8 cellular contexts compared by ENCODE assay signal in genomic region chr1:117512728-117513321, GRCh38.
DNase-seq lines count a peak whose midpoint lies in the region; ATAC-seq and TF ChIP-seq lines count a peak whose summit lies in the region.

No MANE protein-coding gene starts in this region.

- H3K27me3 ChIP-seq in Panc1 (ENCODE audit: control insufficient read depth, insufficient read depth, low read length) (no peaks in the 10 kb centered on the region), psoas muscle (ENCODE audit: insufficient read depth in 3 of 3, low read length in 2 of 3) (no peaks in the 10 kb centered on the region)

- peak; percentile 55 for ATAC-seq in activated CD8-positive, alpha-beta memory T cell treated with anti-CD3 and anti-CD28 coated beads, Interleukin-2, amount 10 ng/mL, durations not matched to agents 7 days and 5 days
- no peak for ATAC-seq in Panc1
- peak; percentile 39 for ATAC-seq in esophagus mucosa
- ATAC-seq in psoas muscle: peak in 2 of 4 donors; percentile 28 to 50
- ATAC-seq in GM19328 (IDR thresholded peaks at IDR 0.05; ENCODE audit: unreplicated experiment): no peak

- H3K4me1 ChIP-seq in Panc1 (ENCODE audit: control insufficient read depth, insufficient read depth, low read length): no peaks in the 10 kb centered on the region
- H3K4me1 ChIP-seq in psoas muscle: no peaks in the 10 kb centered on the region

- POLR2A ChIA-PET in Panc1 (lab: Charles Lee): no interaction called here

- CTCF ChIA-PET in activated CD8-positive, alpha-beta memory T cell treated with anti-CD3 and anti-CD28 coated beads, Interleukin-2, amount 10 ng/mL, durations not matched to agents 7 days and 5 days (lab: Charles Lee): interaction anchor here (0.8 to 4.4 kb wide), 9 partner anchors 10 to 383 kb away, joined by 3 to 78 read pairs (median 4); no protein-coding TSS in a partner anchor
- CTCF ChIA-PET in Panc1 (lab: Charles Lee): interaction anchor here (0.7 to 1.0 kb wide), 8 partner anchors 14 to 383 kb away, joined by 3 to 5 read pairs (median 4); no protein-coding TSS in a partner anchor

- H3K9me3 ChIP-seq in Panc1 (ENCODE audit: control insufficient read depth, insufficient read depth, low read depth, low read length) (no peaks in the 10 kb centered on the region), psoas muscle (no peaks in the 10 kb centered on the region)

- DNase-seq in activated CD8-positive, alpha-beta memory T cell treated with anti-CD3 and anti-CD28 coated beads, Interleukin-2, amount 10 ng/mL, durations not matched to agents 7 days and 5 days: no peak
- DNase-seq in activated CD8-positive, alpha-beta memory T cell treated with anti-CD3 and anti-CD28 coated beads, Interleukin-2, amount 50 U/mL, for 4 hours: no peak
- no peak for DNase-seq in Panc1 (ENCODE audit: low read depth, low spot score)
- no peak for DNase-seq in psoas muscle
- no peak for DNase-seq in SK-N-DZ (ENCODE audit: low spot score)
- DNase-seq in activated effector memory CD4-positive, alpha-beta T cell treated with anti-CD3 and anti-CD28 coated beads, Interleukin-2, amount 50 U/mL, for 16 hours: no peak

- H3K27ac ChIP-seq in Panc1 (ENCODE audit: low read length): no peak overlapping the region
- no peak overlapping the region for H3K27ac ChIP-seq in psoas muscle

- H3K36me3 ChIP-seq in Panc1 (ENCODE audit: control insufficient read depth, insufficient read depth, low read length): no peaks in the 10 kb centered on the region
- H3K36me3 ChIP-seq in psoas muscle (ENCODE audit: insufficient read depth in 1 of 2, low read depth in 1 of 2): peaks cover 0 to 23% of the 10 kb centered on the region in 2 donors

- H3K4me3 ChIP-seq in Panc1 (ENCODE audit: low read depth in 2 of 2, low read length in 2 of 2) (no peak overlapping the region), psoas muscle (no peak overlapping the region)

- H3K27ac Mint-ChIP-seq in activated CD8-positive, alpha-beta memory T cell treated with anti-CD3 and anti-CD28 coated beads, Interleukin-2, amount 10 ng/mL, durations not matched to agents 7 days and 5 days: no peak overlapping the region

- intact Hi-C loops in Panc1 (cut with micrococcal nuclease; ENCODE audit: unreplicated experiment): loop anchor here (5.0 to 10.0 kb wide), 2 partner anchors 244 to 382 kb away; no protein-coding TSS in a partner anchor
- intact Hi-C loops in psoas muscle (cut with DNase I): loop anchor here (2.0 to 10.0 kb wide), 3 partner anchors 244 to 382 kb away; no protein-coding TSS in a partner anchor

- TF ChIP-seq CTCF in Panc1 (IDR thresholded peaks at IDR 0.05): peak; percentile 51; the same call in 1 of the 2 replicates
- TF ChIP-seq CTCF in psoas muscle (IDR thresholded peaks at IDR 0.05): peak; percentile 50

- no peaks in the 10 kb centered on the region for H3K27me3 Mint-ChIP-seq in activated CD8-positive, alpha-beta memory T cell treated with anti-CD3 and anti-CD28 coated beads, Interleukin-2, amount 10 ng/mL, durations not matched to agents 7 days and 5 days

- H3K9me3 Mint-ChIP-seq in activated CD8-positive, alpha-beta memory T cell treated with anti-CD3 and anti-CD28 coated beads, Interleukin-2, amount 10 ng/mL, durations not matched to agents 7 days and 5 days (ENCODE audit: low read depth): no peaks in the 10 kb centered on the region

- peaks cover 2% of the 10 kb centered on the region for H3K36me3 Mint-ChIP-seq in activated CD8-positive, alpha-beta memory T cell treated with anti-CD3 and anti-CD28 coated beads, Interleukin-2, amount 10 ng/mL, durations not matched to agents 7 days and 5 days

- H3K4me3 Mint-ChIP-seq in activated CD8-positive, alpha-beta memory T cell treated with anti-CD3 and anti-CD28 coated beads, Interleukin-2, amount 10 ng/mL, durations not matched to agents 7 days and 5 days: no peak overlapping the region

- H3K4me1 Mint-ChIP-seq in activated CD8-positive, alpha-beta memory T cell treated with anti-CD3 and anti-CD28 coated beads, Interleukin-2, amount 10 ng/mL, durations not matched to agents 7 days and 5 days: peaks cover 4% of the 10 kb centered on the region

- in situ Hi-C loops in Panc1 (cut with HindIII; ENCODE audit: low pct_unique_long_range_greater_than_20kb, low sequenced_read_pairs): no loop called here

- 9 to 21% (median 13%) methylated on average over 1 of the region's 1 CpG for WGBS in psoas muscle, 3 donors

- BruUV-seq in Panc1 (replicated peaks; lab: Mats Ljungman, UMichigan): no TSS peak

Comparison
In these comparisons a context has a peak if more than half of its experiments do, and no peak if none do; other contexts are left out.
1. ATAC-seq: peak in activated CD8-positive, alpha-beta memory T cell treated with anti-CD3 and anti-CD28 coated beads, Interleukin-2, amount 10 ng/mL, durations not matched to agents 7 days and 5 days (single experiment) and esophagus mucosa (single experiment); none in Panc1 (single experiment) and GM19328 (single experiment).